12 cellular contexts compared by ENCODE assay signal in genomic region chr11:132357811-132358572, GRCh38.
A peak's percentile ranks its signal among the peaks of the same experiment; 100 is the strongest.
DNase-seq lines count a peak whose midpoint lies in the region; ATAC-seq and TF ChIP-seq lines count a peak whose summit lies in the region.
"Had no signal": no experiment of that assay in that cellular context is flagged by ENCODE, and none has a peak within 500 bp of the region (broad histone marks: within the 10 kb centered on the region; RNA-seq: fewer than 3 reads in every experiment).

No MANE protein-coding gene starts in this region.

- TF ChIP-seq CTCF in A673 (conservative IDR thresholded peaks at IDR 0.05; ENCODE audit: low read depth, low read length): no peak

- ATAC-seq in activated CD8-positive, alpha-beta memory T cell treated with anti-CD3 and anti-CD28 coated beads, Interleukin-2, amount 10 ng/mL, durations not matched to agents 7 days and 5 days: peak; percentile 85
- ATAC-seq in GM21786 (IDR thresholded peaks at IDR 0.05; ENCODE audit: unreplicated experiment) (peak; percentile 80), HG03432 (IDR thresholded peaks at IDR 0.05; ENCODE audit: unreplicated experiment) (peak; percentile 80)
- ATAC-seq: pancreas had no signal

- H3K27me3 ChIP-seq in A673 (replicated peaks; ENCODE audit: insufficient read depth, low read depth, low read length, poor library complexity): peaks cover 60% of the 10 kb centered on the region
- H3K27me3 ChIP-seq: pancreas, uterus had no signal

- H3K4me1 ChIP-seq in A673 (ENCODE audit: insufficient read depth, low read length, poor library complexity, severe bottlenecking): no peaks in the 10 kb centered on the region
- H3K4me1 ChIP-seq: pancreas, uterus had no signal

- H3K9me3 ChIP-seq in A673 (ENCODE audit: low read depth, low read length, poor library complexity, severe bottlenecking): peaks cover 2% of the 10 kb centered on the region
- H3K9me3 ChIP-seq: pancreas, uterus had no signal

- H3K27ac Mint-ChIP-seq in activated CD8-positive, alpha-beta memory T cell treated with anti-CD3 and anti-CD28 coated beads, Interleukin-2, amount 10 ng/mL, durations not matched to agents 7 days and 5 days: peak overlapping the region; percentile 96

- no peaks in the 10 kb centered on the region for H3K27me3 Mint-ChIP-seq in activated CD8-positive, alpha-beta memory T cell treated with anti-CD3 and anti-CD28 coated beads, Interleukin-2, amount 10 ng/mL, durations not matched to agents 7 days and 5 days

- intact Hi-C loops in A673 (cut with micrococcal nuclease; ENCODE audit: unreplicated experiment): no loop called here

- H3K36me3 Mint-ChIP-seq in activated CD8-positive, alpha-beta memory T cell treated with anti-CD3 and anti-CD28 coated beads, Interleukin-2, amount 10 ng/mL, durations not matched to agents 7 days and 5 days: peaks cover 11% of the 10 kb centered on the region

- no peak overlapping the region for H3K4me3 ChIP-seq in A673 (ENCODE audit: low read depth, low read length, poor library complexity, severe bottlenecking)
- H3K4me3 ChIP-seq: pancreas, uterus had no signal

- peaks cover under 1% of the 10 kb centered on the region for H3K9me3 Mint-ChIP-seq in activated CD8-positive, alpha-beta memory T cell treated with anti-CD3 and anti-CD28 coated beads, Interleukin-2, amount 10 ng/mL, durations not matched to agents 7 days and 5 days (ENCODE audit: low read depth)

- peak overlapping the region; percentile 34 for H3K4me3 Mint-ChIP-seq in activated CD8-positive, alpha-beta memory T cell treated with anti-CD3 and anti-CD28 coated beads, Interleukin-2, amount 10 ng/mL, durations not matched to agents 7 days and 5 days

- no peak overlapping the region for H3K27ac ChIP-seq in A673 (ENCODE audit: low read depth, low read length, poor library complexity, severe bottlenecking)
- H3K27ac ChIP-seq: pancreas, uterus had no signal

- DNase-seq in activated CD8-positive, alpha-beta memory T cell treated with anti-CD3 and anti-CD28 coated beads, Interleukin-2, amount 10 ng/mL, durations not matched to agents 7 days and 5 days: peak; percentile 79
- no peak for DNase-seq in activated CD8-positive, alpha-beta memory T cell treated with anti-CD3 and anti-CD28 coated beads, Interleukin-2, amount 50 U/mL, for 48 hours
- DNase-seq in A673 (ENCODE audit: low spot score) (no peak), mesenteric fat pad (ENCODE audit: low spot score) (no peak), DMS53 treated with DMSO at 0.1 percent for 48 hours (lab: John Stamatoyannopoulos, UW; ENCODE audit: unreplicated experiment) (no peak), DMS79 treated with DMSO at 0.1 percent for 48 hours (lab: John Stamatoyannopoulos, UW) (no peak)
- DNase-seq: amniotic stem cell, NCI-H82, pancreas, uterus had no signal

- POLR2A ChIA-PET in A673 (lab: Charles Lee; ENCODE audit: low non-redundant PET): no interaction called here

- H3K36me3 ChIP-seq in A673 (ENCODE audit: insufficient read depth, low read length, poor library complexity, severe bottlenecking): no peaks in the 10 kb centered on the region
- H3K36me3 ChIP-seq: pancreas, uterus had no signal

- peaks cover 51% of the 10 kb centered on the region for H3K4me1 Mint-ChIP-seq in activated CD8-positive, alpha-beta memory T cell treated with anti-CD3 and anti-CD28 coated beads, Interleukin-2, amount 10 ng/mL, durations not matched to agents 7 days and 5 days

- CTCF ChIA-PET in activated CD8-positive, alpha-beta memory T cell treated with anti-CD3 and anti-CD28 coated beads, Interleukin-2, amount 10 ng/mL, durations not matched to agents 7 days and 5 days (lab: Charles Lee): no interaction called here
- CTCF ChIA-PET in A673 (lab: Charles Lee): no interaction called here

- no TSS peak for BruUV-seq in A673 (replicated peaks; lab: Mats Ljungman, UMichigan)
